In genomic region chr20:53975761-53976160, GRCh38 we compare ENCODE assay signal across 18 cellular contexts.
DNase-seq lines count a peak whose midpoint lies in the region; ATAC-seq and TF ChIP-seq lines count a peak whose summit lies in the region.
"Had no signal": no experiment of that assay in that cellular context is flagged by ENCODE, and none has a peak within 500 bp of the region (broad histone marks: within the 10 kb centered on the region; RNA-seq: fewer than 3 reads in every experiment).

No MANE protein-coding gene starts in this region.

- peaks cover 32% of the 10 kb centered on the region for H3K9me3 Mint-ChIP-seq in WTC11

- H3K36me3 Mint-ChIP-seq in WTC11, result peaks cover 6% of the 10 kb centered on the region; the same call in 1 of the 2 replicates
- H3K36me3 Mint-ChIP-seq: CD8-positive, alpha-beta T cell had no signal

- CTCF ChIA-PET in WTC11 (lab: Charles Lee), result no interaction called here

- POLR2A ChIA-PET in WTC11 (lab: Charles Lee), result no interaction called here

- H3K4me1 ChIP-seq in liver (ENCODE audit: control insufficient read depth in 4 of 4, insufficient read depth in 4 of 4, low read length in 3 of 4), result no peaks in the 10 kb centered on the region
- H3K4me1 ChIP-seq: BLaER1 treated with 17β-estradiol and CSF1 and Interleukin-3, amounts not matched to agents 10 nM and 100 nM had no signal

- no peak overlapping the region for H3K4me3 Mint-ChIP-seq in WTC11
- H3K4me3 Mint-ChIP-seq: B cell; CD8-positive, alpha-beta T cell had no signal

- H3K4me3 ChIP-seq in liver (ENCODE audit: low read depth in 1 of 3, low read length in 3 of 3), result no peak overlapping the region
- H3K4me3 ChIP-seq: BLaER1 treated with 17β-estradiol and CSF1 and Interleukin-3, amounts not matched to agents 10 nM and 100 nM; GM12878; GM23248 had no signal

- DNase-seq in WTC11 (ENCODE audit: low spot score), result no peak
- peak; percentile 38 for DNase-seq in globus pallidus (ENCODE audit: low spot score)
- DNase-seq in pons (ENCODE audit: low spot score), result peak; percentile 67
- DNase-seq in NCI-H524 (lab: John Stamatoyannopoulos, UW), result no peak
- no peak for DNase-seq in omental fat pad (ENCODE audit: low spot score)
- DNase-seq in NCI-H748 (lab: John Stamatoyannopoulos, UW; ENCODE audit: unreplicated experiment), result no peak
- DNase-seq: 8988T; Calu3; CD8-positive, alpha-beta T cell; DND-41; EL; GM23248; HCEC 1CT had no signal

- TF ChIP-seq CTCF in WTC11 (IDR thresholded peaks at IDR 0.05), result no peak
- no peak for TF ChIP-seq CTCF in liver (IDR thresholded peaks at IDR 0.05; ENCODE audit: low read depth, low read length, missing input control)
- TF ChIP-seq CTCF in omental fat pad (IDR thresholded peaks at IDR 0.05), result no peak

- no peak overlapping the region for H3K27ac ChIP-seq in liver (ENCODE audit: low read depth in 1 of 2, low read length in 2 of 2)
- H3K27ac ChIP-seq: BLaER1 treated with 17β-estradiol and CSF1 and Interleukin-3, amounts not matched to agents 10 nM and 100 nM; GM23248 had no signal

- H3K36me3 ChIP-seq in liver (ENCODE audit: control insufficient read depth in 4 of 4, insufficient read depth in 3 of 4, low read depth in 1 of 4, low read length in 3 of 4), result no peaks in the 10 kb centered on the region
- H3K36me3 ChIP-seq: BLaER1 treated with 17β-estradiol and CSF1 and Interleukin-3, amounts not matched to agents 10 nM and 100 nM had no signal

- WGBS in liver, result 51% methylated on average over 5 of the region's 5 CpGs

- no peak for ATAC-seq in WTC11
- ATAC-seq in HG03139 (IDR thresholded peaks at IDR 0.05; ENCODE audit: unreplicated experiment), result no peak
- no peak for ATAC-seq in omental fat pad (ENCODE audit: low FRiP score)
- ATAC-seq: CD8-positive, alpha-beta T cell; GM12878 had no signal

- no peak overlapping the region for H3K9ac ChIP-seq in liver (ENCODE audit: low read depth in 1 of 2, low read length in 2 of 2)
- H3K9ac ChIP-seq: BLaER1 treated with 17β-estradiol and CSF1 and Interleukin-3, amounts not matched to agents 10 nM and 100 nM; GM23248 had no signal

- TF ChIP-seq RAD21 in liver (IDR thresholded peaks at IDR 0.05), result no peak

- H3K27me3 ChIP-seq in liver (ENCODE audit: control insufficient read depth in 4 of 4, insufficient read depth in 4 of 4, low read length in 3 of 4), result no peaks in the 10 kb centered on the region
- H3K27me3 ChIP-seq: BLaER1 treated with 17β-estradiol and CSF1 and Interleukin-3, amounts not matched to agents 10 nM and 100 nM had no signal

- no peaks in the 10 kb centered on the region for H3K4me1 Mint-ChIP-seq in WTC11
- H3K4me1 Mint-ChIP-seq: B cell had no signal

- no peaks in the 10 kb centered on the region for H3K27me3 Mint-ChIP-seq in WTC11 (ENCODE audit: low read depth)

- H3K27ac Mint-ChIP-seq in WTC11, result no peak overlapping the region
- H3K27ac Mint-ChIP-seq: B cell; CD8-positive, alpha-beta T cell had no signal

- H3K9me3 ChIP-seq in liver (ENCODE audit: control insufficient read depth in 4 of 4, low read length in 3 of 4), result no peaks in the 10 kb centered on the region

TF ChIP-seq in WTC11, 78 proteins besides CTCF, POLR2A, EP300 and RAD21 (continues in another document):
- TF ChIP-seq CDX4 (CRISPR knock-in tag; IDR thresholded peaks at IDR 0.05; ENCODE audit: borderline replicate concordance) (no peak), ZNF219 (CRISPR knock-in tag; IDR thresholded peaks at IDR 0.05; ENCODE audit: borderline replicate concordance) (no peak), USF2 (CRISPR knock-in tag; IDR thresholded peaks at IDR 0.05) (no peak), ZNF532 (CRISPR knock-in tag; IDR thresholded peaks at IDR 0.05; ENCODE audit: borderline replicate concordance) (no peak)

TF ChIP-seq in liver, 16 proteins besides CTCF, POLR2A, EP300 and RAD21:
- TF ChIP-seq NR2F2 (IDR thresholded peaks at IDR 0.05), result peak; percentile 62
- TF ChIP-seq HNF4G (IDR thresholded peaks at IDR 0.05), result peak; percentile 59
- TF ChIP-seq JUND (IDR thresholded peaks at IDR 0.05), result no peak
- peak; percentile 48 to 65 for TF ChIP-seq RXRA (IDR thresholded peaks at IDR 0.05)
- TF ChIP-seq YY1 (IDR thresholded peaks at IDR 0.05), result peak; percentile 8
- TF ChIP-seq MAX (IDR thresholded peaks at IDR 0.05), result no peak
- TF ChIP-seq FOXA2 (IDR thresholded peaks at IDR 0.05), result no peak
- TF ChIP-seq ZBTB33 (IDR thresholded peaks at IDR 0.05), result no peak
- no peak for TF ChIP-seq REST (IDR thresholded peaks at IDR 0.05)
- TF ChIP-seq TAF1 (conservative IDR thresholded peaks at IDR 0.05), result no peak
- TF ChIP-seq SP1 (IDR thresholded peaks at IDR 0.05), result peak; percentile 39
- no peak for TF ChIP-seq FOXA1 (IDR thresholded peaks at IDR 0.05)
- no peak for TF ChIP-seq ATF3 (IDR thresholded peaks at IDR 0.05)
- peak; percentile 62 to 72 for TF ChIP-seq HNF4A (conservative IDR thresholded peaks at IDR 0.05)
- no peak for TF ChIP-seq EGR1 (IDR thresholded peaks at IDR 0.05; ENCODE audit: low read depth in 2 of 2)
- TF ChIP-seq GABPA (IDR thresholded peaks at IDR 0.05 in 1 of 2, conservative IDR thresholded peaks at IDR 0.05 in 1 of 2), result no peak

Comparison
In these comparisons a context has a peak if more than half of its experiments do, and no peak if none do; other contexts are left out.
1. DNase-seq: peak in globus pallidus (single experiment) and pons (single experiment); none in WTC11 (single experiment), NCI-H524 (0 of 2), omental fat pad (single experiment) and NCI-H748 (single experiment).